In the genomic region with DNA sequence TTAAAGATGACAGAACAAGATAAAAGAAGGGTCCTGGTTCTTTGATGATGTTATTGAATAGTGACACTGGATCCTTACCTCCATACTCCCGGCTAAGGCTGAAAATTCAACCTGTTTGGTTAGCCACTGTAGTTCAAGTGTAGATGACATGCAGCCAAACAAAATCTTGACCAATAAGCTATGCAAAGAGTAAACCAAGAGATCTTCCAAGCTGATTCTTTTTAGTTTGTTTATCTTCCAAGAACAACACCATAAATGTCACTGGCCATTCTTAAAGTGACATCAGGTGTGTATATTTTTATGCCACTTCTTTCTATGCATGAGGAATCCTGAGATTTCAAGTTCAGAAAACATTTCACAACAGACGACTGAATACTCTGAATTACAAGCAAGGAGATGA, we compare ENCODE assay signal across 24 cellular contexts.
"Had no signal": no experiment of that assay in that cellular context is flagged by ENCODE, and none has a peak within 500 bp of the region (broad histone marks: within the 10 kb centered on the region; RNA-seq: fewer than 3 reads in every experiment).

No MANE protein-coding gene starts in this region.

- H3K9me3 Mint-ChIP-seq: effector memory CD8-positive, alpha-beta T cell; neural crest cell; stimulated activated effector memory CD8-positive, alpha-beta T cell treated with anti-CD3 and anti-CD28 coated beads, Interleukin-12 subunit alpha, Interleukin-12 subunit beta, amount 100 ng/mL, for 72 hours; type B pancreatic cell had no signal

- H3K9me3 ChIP-seq: gastrocnemius medialis, lower lobe of right lung, mucosa of descending colon, neutrophil, pancreas, tibial artery had no signal

- ATAC-seq: effector memory CD8-positive, alpha-beta T cell; gastrocnemius medialis; left cardiac atrium; left ventricle myocardium superior; lower lobe of right lung; mucosa of descending colon; natural killer cell treated with Interleukin-12 subunit alpha and Interleukin-12 subunit beta and Interleukin-15 and Interleukin-18, amount 100 ng/mL, for 72 hours; pancreas; sciatic nerve; stimulated activated effector memory CD8-positive, alpha-beta T cell treated with anti-CD3 and anti-CD28 coated beads, Interleukin-12 subunit alpha, Interleukin-12 subunit beta, amount 100 ng/mL, for 72 hours had no signal

- H3K4me3 ChIP-seq: gastrocnemius medialis, lower lobe of right lung, mucosa of descending colon, pancreas, stomach, tibial artery had no signal

- H3K36me3 ChIP-seq: gastrocnemius medialis, lower lobe of right lung, neutrophil, pancreas, stomach, tibial artery had no signal

- H3K27me3 ChIP-seq: gastrocnemius medialis, neutrophil, pancreas, stomach, tibial artery had no signal

- H3K27ac Mint-ChIP-seq: effector memory CD8-positive, alpha-beta T cell; memory B cell; naive B cell; natural killer cell treated with Interleukin-12 subunit alpha and Interleukin-12 subunit beta and Interleukin-15 and Interleukin-18, amount 100 ng/mL, for 72 hours; progenitor cell of endocrine pancreas; stimulated activated effector memory CD8-positive, alpha-beta T cell treated with anti-CD3 and anti-CD28 coated beads, Interleukin-12 subunit alpha, Interleukin-12 subunit beta, amount 100 ng/mL, for 72 hours; type B pancreatic cell had no signal

- H3K27me3 Mint-ChIP-seq: memory B cell; naive B cell; natural killer cell treated with Interleukin-12 subunit alpha and Interleukin-12 subunit beta and Interleukin-15 and Interleukin-18, amount 100 ng/mL, for 72 hours; progenitor cell of endocrine pancreas had no signal

- H3K4me3 Mint-ChIP-seq: effector memory CD8-positive, alpha-beta T cell; memory B cell; naive B cell; natural killer cell treated with Interleukin-12 subunit alpha and Interleukin-12 subunit beta and Interleukin-15 and Interleukin-18, amount 100 ng/mL, for 72 hours; neural crest cell; stimulated activated effector memory CD8-positive, alpha-beta T cell treated with anti-CD3 and anti-CD28 coated beads, Interleukin-12 subunit alpha, Interleukin-12 subunit beta, amount 100 ng/mL, for 72 hours; type B pancreatic cell had no signal

- H3K4me1 ChIP-seq: gastrocnemius medialis, lower lobe of right lung, pancreas, stomach had no signal

- H3K4me1 Mint-ChIP-seq: memory B cell; naive B cell; neural crest cell; stimulated activated effector memory CD8-positive, alpha-beta T cell treated with anti-CD3 and anti-CD28 coated beads, Interleukin-12 subunit alpha, Interleukin-12 subunit beta, amount 100 ng/mL, for 72 hours had no signal

- H3K27ac ChIP-seq: gastrocnemius medialis, lower lobe of right lung, neutrophil, pancreas, stomach, tibial artery had no signal

- H3K36me3 Mint-ChIP-seq: memory B cell; naive B cell; natural killer cell treated with Interleukin-12 subunit alpha and Interleukin-12 subunit beta and Interleukin-15 and Interleukin-18, amount 100 ng/mL, for 72 hours; stimulated activated effector memory CD8-positive, alpha-beta T cell treated with anti-CD3 and anti-CD28 coated beads, Interleukin-12 subunit alpha, Interleukin-12 subunit beta, amount 100 ng/mL, for 72 hours; type B pancreatic cell had no signal

- DNase-seq: cerebellar nuclear complex; cortex of kidney; effector memory CD8-positive, alpha-beta T cell; gastrocnemius medialis; head of caudate nucleus; left cardiac atrium; left ventricle myocardium superior; lower lobe of right lung; mucosa of descending colon; naive B cell; pancreas; stimulated activated CD4-positive, alpha-beta T cell treated with anti-CD3 and anti-CD28 coated beads, Interleukin-2, amount 100 ng/mL, for 24 hours; stimulated activated CD4-positive, alpha-beta T cell treated with anti-CD3 and anti-CD28 coated beads, Interleukin-4, amount 100 ng/mL, for 24 hours; stimulated activated naive CD4-positive, alpha-beta T cell treated with Interleukin-2 at 50 U/mL for 16 hours; stomach; tibial artery had no signal
